ENCODE assay signal across 10 cellular contexts in the genomic region with DNA sequence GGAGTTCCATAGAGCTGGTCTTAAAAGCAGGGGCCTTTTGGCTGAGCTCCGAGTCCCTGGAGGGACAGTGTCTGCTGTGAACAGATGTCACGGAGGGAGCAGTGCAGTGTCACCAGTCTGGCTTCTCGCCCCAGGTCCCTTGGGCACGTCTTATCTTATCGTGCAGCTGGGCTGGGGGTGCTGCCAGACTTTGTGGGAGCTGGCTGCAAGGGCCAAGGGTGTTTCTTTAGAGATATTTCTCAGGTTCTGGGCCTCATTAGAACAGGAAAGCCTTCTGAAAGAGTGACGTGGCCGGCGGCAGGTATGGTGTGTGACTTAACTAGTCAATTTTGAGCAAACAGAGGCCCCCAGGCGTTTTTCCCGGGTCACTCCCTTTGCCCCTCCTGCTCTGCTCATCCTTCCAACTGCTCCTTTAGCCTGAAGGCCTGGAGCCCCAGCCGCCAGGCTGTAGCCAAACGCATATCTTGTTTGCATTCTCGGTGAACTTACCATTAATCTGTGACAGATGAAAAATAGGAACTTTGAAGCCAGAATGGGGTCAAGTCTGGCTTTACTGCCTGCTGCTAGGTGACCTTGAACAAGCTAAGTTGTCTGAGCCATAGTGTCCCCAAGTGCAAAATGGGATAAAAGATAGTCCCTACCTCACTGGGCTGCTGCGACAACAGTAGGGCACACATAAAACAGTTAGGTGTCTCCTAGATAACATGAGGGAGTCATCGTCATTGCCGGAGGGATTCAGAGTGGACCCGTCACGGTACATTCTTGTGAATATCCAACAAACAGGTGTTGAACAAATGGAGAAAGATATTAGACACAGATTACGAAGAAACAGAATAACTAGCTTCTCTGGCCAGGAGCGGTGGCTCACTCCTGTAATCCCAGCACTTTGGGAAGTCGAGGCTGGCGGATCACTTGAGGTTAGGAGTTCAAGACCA.
DNase-seq lines count a peak whose midpoint lies in the region; ATAC-seq and TF ChIP-seq lines count a peak whose summit lies in the region.
"Had no signal": no experiment of that assay in that cellular context is flagged by ENCODE, and none has a peak within 500 bp of the region (broad histone marks: within the 10 kb centered on the region; RNA-seq: fewer than 3 reads in every experiment).

No MANE protein-coding gene starts in this region.

- H3K36me3 ChIP-seq in HCT116 (ENCODE audit: control insufficient read depth in 1 of 2, insufficient read depth in 2 of 2, low read length in 2 of 2): no peaks in the 10 kb centered on the region
- no peaks in the 10 kb centered on the region for H3K36me3 ChIP-seq in smooth muscle cell (ENCODE audit: low read depth)
- no peaks in the 10 kb centered on the region for H3K36me3 ChIP-seq in OCI-LY7 (ENCODE audit: insufficient read depth, low read length)

- H3K27me3 ChIP-seq in HCT116 (ENCODE audit: insufficient read depth, low read length) (no peaks in the 10 kb centered on the region), smooth muscle cell (ENCODE audit: low read depth) (no peaks in the 10 kb centered on the region)

- H2AFZ ChIP-seq in HCT116 (ENCODE audit: low read depth, low read length, poor library complexity, severe bottlenecking) (no peak overlapping the region), smooth muscle cell (ENCODE audit: low read depth) (no peak overlapping the region), OCI-LY7 (ENCODE audit: low read length) (no peak overlapping the region)

- CTCF ChIA-PET in HCT116 (lab: Charles Lee): interaction anchor here (1.2 kb wide), 1 partner anchor 16 kb away, joined by 3 read pairs; no protein-coding TSS in a partner anchor
- CTCF ChIA-PET in activated CD8-positive, alpha-beta memory T cell treated with anti-CD3 and anti-CD28 coated beads, Interleukin-2, amount 10 ng/mL, durations not matched to agents 7 days and 5 days (lab: Charles Lee): interaction anchor here (1.0 to 1.6 kb wide), 3 partner anchors 9 to 219 kb away, joined by 3 to 6 read pairs (median 4); no protein-coding TSS in a partner anchor
- CTCF ChIA-PET in OCI-LY7 (lab: Charles Lee; ENCODE audit: unreplicated experiment): no interaction called here

- no peaks in the 10 kb centered on the region for H3F3A ChIP-seq in smooth muscle cell (ENCODE audit: low read depth)

- BruUV-seq in HCT116 (replicated peaks; lab: Mats Ljungman, UMichigan) (no TSS peak), OCI-LY7 (replicated peaks; lab: Mats Ljungman, UMichigan) (no TSS peak)

- H3K4me2 ChIP-seq in HCT116 (ENCODE audit: low read length) (no peak overlapping the region), smooth muscle cell (no peak overlapping the region), OCI-LY7 (ENCODE audit: low read length) (no peak overlapping the region)

- H3K9ac ChIP-seq in HCT116 (ENCODE audit: low read length): no peak overlapping the region
- H3K9ac ChIP-seq in smooth muscle cell (ENCODE audit: low read depth): no peak overlapping the region

- H3K4me1 Mint-ChIP-seq in stimulated activated memory B cell treated with anti-CD40 and anti-IgM and Interleukin-4, amounts not matched to agents 10 μg/mL and 1 μg/mL and 100 μg/mL, for 72 hours: peaks cover 24% of the 10 kb centered on the region
- no peaks in the 10 kb centered on the region for H3K4me1 Mint-ChIP-seq in activated CD8-positive, alpha-beta memory T cell treated with anti-CD3 and anti-CD28 coated beads, Interleukin-2, amount 10 ng/mL, durations not matched to agents 7 days and 5 days

- no peak for TF ChIP-seq POLR2A in HCT116 (IDR thresholded peaks at IDR 0.05; ENCODE audit: borderline replicate concordance, extremely low read depth, insufficient read depth, insufficient read length)

- no peaks in the 10 kb centered on the region for H4K20me1 ChIP-seq in HCT116 (ENCODE audit: insufficient read depth)
- no peaks in the 10 kb centered on the region for H4K20me1 ChIP-seq in smooth muscle cell (ENCODE audit: low read depth)
- no peaks in the 10 kb centered on the region for H4K20me1 ChIP-seq in OCI-LY7 (ENCODE audit: insufficient read depth, low read length)

- no peaks in the 10 kb centered on the region for H3K9me2 ChIP-seq in HCT116 (ENCODE audit: insufficient read depth)
- H3K9me2 ChIP-seq in OCI-LY7 (ENCODE audit: insufficient read depth, low read length): no peaks in the 10 kb centered on the region

- H3K4me3 Mint-ChIP-seq in stimulated activated memory B cell treated with anti-CD40 and anti-IgM and Interleukin-4, amounts not matched to agents 10 μg/mL and 1 μg/mL and 100 μg/mL, for 72 hours: no peak overlapping the region
- H3K4me3 Mint-ChIP-seq in activated CD8-positive, alpha-beta memory T cell treated with anti-CD3 and anti-CD28 coated beads, Interleukin-2, amount 10 ng/mL, durations not matched to agents 7 days and 5 days: no peak overlapping the region

- intact Hi-C loops in HCT116 (cut with micrococcal nuclease): no loop called here
- intact Hi-C loops in left ventricle myocardium superior (cut with micrococcal nuclease): no loop called here
- intact Hi-C loops in OCI-LY7 (cut with micrococcal nuclease; ENCODE audit: unreplicated experiment): no loop called here

- RAD21 ChIA-PET in HCT116 (lab: Charles Lee; ENCODE audit: low non-redundant PET in 1 of 2, low total read pairs in 2 of 2, uncharacterized antibody in 2 of 2, unreplicated experiment in 2 of 2): no interaction called here

- POLR2A ChIA-PET in HCT116 (lab: Charles Lee) (no interaction called here), OCI-LY7 (lab: Charles Lee) (interaction anchor here (0.5 to 1.3 kb wide), 2 partner anchors 12 to 491 kb away, joined by 3 read pairs; no protein-coding TSS in a partner anchor)

- H3K9me3 Mint-ChIP-seq in stimulated activated memory B cell treated with anti-CD40 and anti-IgM and Interleukin-4, amounts not matched to agents 10 μg/mL and 1 μg/mL and 100 μg/mL, for 72 hours: no peaks in the 10 kb centered on the region
- H3K9me3 Mint-ChIP-seq in activated CD8-positive, alpha-beta memory T cell treated with anti-CD3 and anti-CD28 coated beads, Interleukin-2, amount 10 ng/mL, durations not matched to agents 7 days and 5 days (ENCODE audit: low read depth): peaks cover 2% of the 10 kb centered on the region

- H3K27me3 Mint-ChIP-seq in stimulated activated memory B cell treated with anti-CD40 and anti-IgM and Interleukin-4, amounts not matched to agents 10 μg/mL and 1 μg/mL and 100 μg/mL, for 72 hours: no peaks in the 10 kb centered on the region
- H3K27me3 Mint-ChIP-seq in activated CD8-positive, alpha-beta memory T cell treated with anti-CD3 and anti-CD28 coated beads, Interleukin-2, amount 10 ng/mL, durations not matched to agents 7 days and 5 days: peaks cover 11% of the 10 kb centered on the region

- H3K9me3 ChIP-seq in HCT116 (ENCODE audit: control insufficient read depth in 1 of 2, insufficient read depth in 1 of 2, low read depth in 1 of 2, low read length in 2 of 2): no peaks in the 10 kb centered on the region
- H3K9me3 ChIP-seq in smooth muscle cell (replicated peaks; ENCODE audit: low read depth): no peaks in the 10 kb centered on the region
- no peaks in the 10 kb centered on the region for H3K9me3 ChIP-seq in OCI-LY7 (ENCODE audit: low read length)

- ATAC-seq in HCT116 (0 out of 2 replicates have a peak, but pooled peaks have one; percentile 14), left ventricle myocardium superior (peak; percentile 89), HG03457 (IDR thresholded peaks at IDR 0.05; ENCODE audit: unreplicated experiment) (no peak)
- ATAC-seq in stimulated activated memory B cell treated with anti-CD40 and anti-IgM and Interleukin-4, amounts not matched to agents 10 μg/mL and 1 μg/mL and 100 μg/mL, for 72 hours: peak; percentile 47
- ATAC-seq in activated CD8-positive, alpha-beta memory T cell treated with anti-CD3 and anti-CD28 coated beads, Interleukin-2, amount 10 ng/mL, durations not matched to agents 7 days and 5 days: no peak

- no peak for TF ChIP-seq RAD21 in HCT116 (IDR thresholded peaks at IDR 0.05; ENCODE audit: low read depth)

- H3K36me3 Mint-ChIP-seq in stimulated activated memory B cell treated with anti-CD40 and anti-IgM and Interleukin-4, amounts not matched to agents 10 μg/mL and 1 μg/mL and 100 μg/mL, for 72 hours: no peaks in the 10 kb centered on the region
- H3K36me3 Mint-ChIP-seq in activated CD8-positive, alpha-beta memory T cell treated with anti-CD3 and anti-CD28 coated beads, Interleukin-2, amount 10 ng/mL, durations not matched to agents 7 days and 5 days: no peaks in the 10 kb centered on the region

- H3K79me2 ChIP-seq in HCT116 (ENCODE audit: insufficient read depth, low read length): no peaks in the 10 kb centered on the region
- H3K79me2 ChIP-seq in smooth muscle cell (ENCODE audit: low read depth): no peaks in the 10 kb centered on the region
- H3K79me2 ChIP-seq in OCI-LY7 (ENCODE audit: insufficient read depth, low read depth, low read length): no peaks in the 10 kb centered on the region

- H3K4me3 ChIP-seq in HCT116 (replicated peaks in 1 of 2; ENCODE audit: low read depth in 1 of 2, low read length in 2 of 2) (no peak overlapping the region), smooth muscle cell (no peak overlapping the region), OCI-LY7 (ENCODE audit: low read depth, low read length, poor library complexity, severe bottlenecking) (no peak overlapping the region)

- no peak overlapping the region for H3K27ac ChIP-seq in HCT116 (ENCODE audit: low read depth, low read length)
- H3K27ac ChIP-seq in smooth muscle cell (ENCODE audit: low read depth): no peak overlapping the region
- no peak overlapping the region for H3K27ac ChIP-seq in OCI-LY7 (ENCODE audit: low read depth, low read length, poor library complexity, severe bottlenecking)

- WGBS in smooth muscle cell (ENCODE audit: low lambda C conversion rate): 77% methylated on average over 22 of the region's 22 CpGs

- DNase-seq in HCT116 (ENCODE audit: low read depth, low spot score) (no peak), SK-N-DZ (ENCODE audit: low spot score) (peak; percentile 78), left ventricle myocardium superior (peak; percentile 94), smooth muscle cell (lab: John Stamatoyannopoulos, UW; ENCODE audit: unreplicated experiment) (no peak), OCI-LY7 (ENCODE audit: low spot score) (no peak)
- DNase-seq in activated CD8-positive, alpha-beta memory T cell treated with anti-CD3 and anti-CD28 coated beads, Interleukin-2, amount 10 ng/mL, durations not matched to agents 7 days and 5 days: no peak
- DNase-seq: foreskin fibroblast, NCI-H1930 had no signal

- H3K27ac Mint-ChIP-seq in stimulated activated memory B cell treated with anti-CD40 and anti-IgM and Interleukin-4, amounts not matched to agents 10 μg/mL and 1 μg/mL and 100 μg/mL, for 72 hours: no peak overlapping the region
- no peak overlapping the region for H3K27ac Mint-ChIP-seq in activated CD8-positive, alpha-beta memory T cell treated with anti-CD3 and anti-CD28 coated beads, Interleukin-2, amount 10 ng/mL, durations not matched to agents 7 days and 5 days

- H3K4me1 ChIP-seq in HCT116 (ENCODE audit: control insufficient read depth in 1 of 2, insufficient read depth in 2 of 2, low read length in 2 of 2) (no peaks in the 10 kb centered on the region), smooth muscle cell (ENCODE audit: low read depth) (no peaks in the 10 kb centered on the region), OCI-LY7 (ENCODE audit: insufficient read depth, low read length, poor library complexity, severe bottlenecking) (no peaks in the 10 kb centered on the region)

- TF ChIP-seq CTCF in HCT116 (IDR thresholded peaks at IDR 0.05 in 2 of 3, conservative IDR thresholded peaks at IDR 0.05 in 1 of 3; ENCODE audit: borderline replicate concordance in 1 of 3, insufficient read depth in 1 of 3, low read depth in 2 of 3, low read length in 2 of 3) (no peak), smooth muscle cell (IDR thresholded peaks at IDR 0.05; ENCODE audit: borderline replicate concordance, insufficient read depth, poor library complexity, severe bottlenecking) (no peak), OCI-LY7 (conservative IDR thresholded peaks at IDR 0.05; ENCODE audit: low read length) (no peak)

Comparison
In these comparisons a context has a peak if more than half of its experiments do, and no peak if none do; other contexts are left out.
1. ATAC-seq: peak in HCT116 (single experiment), left ventricle myocardium superior (single experiment) and stimulated activated memory B cell treated with anti-CD40 and anti-IgM and Interleukin-4, amounts not matched to agents 10 μg/mL and 1 μg/mL and 100 μg/mL, for 72 hours (single experiment); none in HG03457 (single experiment) and activated CD8-positive, alpha-beta memory T cell treated with anti-CD3 and anti-CD28 coated beads, Interleukin-2, amount 10 ng/mL, durations not matched to agents 7 days and 5 days (single experiment).
2. DNase-seq: peak in SK-N-DZ (single experiment) and left ventricle myocardium superior (single experiment); none in HCT116 (single experiment), smooth muscle cell (single experiment), activated CD8-positive, alpha-beta memory T cell treated with anti-CD3 and anti-CD28 coated beads, Interleukin-2, amount 10 ng/mL, durations not matched to agents 7 days and 5 days (single experiment) and OCI-LY7 (single experiment).